ENCODE assay signal across 8 cellular contexts in genomic region chr11:72111300-72111699, GRCh38. TPM values are rescaled to one million over a fixed set of nuclear protein-coding genes. Genes with fewer than 3 reads are reported as not detected.
A peak's percentile ranks its signal among the peaks of the same experiment; 100 is the strongest.
DNase-seq lines count a peak whose midpoint lies in the region; ATAC-seq and TF ChIP-seq lines count a peak whose summit lies in the region.

No MANE protein-coding gene starts in this region.

- TF ChIP-seq POLR2A in sigmoid colon (IDR thresholded peaks at IDR 0.05), result no peak

- TF ChIP-seq CTCF in fibroblast of the aortic adventitia (IDR thresholded peaks at IDR 0.05; ENCODE audit: insufficient read depth, low read length) (no peak), sigmoid colon (IDR thresholded peaks at IDR 0.05) (no peak)

- peaks cover 0 to 30% (median 4%) of the 10 kb centered on the region in 4 donors for H3K36me3 ChIP-seq in sigmoid colon

- H3K27ac Mint-ChIP-seq in T-cell, result peak overlapping the region; percentile 99 to 100

- CTCF ChIA-PET in T-cell (lab: Charles Lee), result no interaction called here

- H3K27ac ChIP-seq in sigmoid colon, result peak overlapping the region; percentile 91 to 98 (median 96)

- peaks cover 0 to 19% (median 13%) of the 10 kb centered on the region in 4 donors for H3K4me1 ChIP-seq in sigmoid colon

- peaks cover 16% of the 10 kb centered on the region for H3K36me3 Mint-ChIP-seq in T-cell

- H3K4me1 Mint-ChIP-seq in T-cell, result peaks cover 22 to 28% (median 28%) of the 10 kb centered on the region in 3 donors

- no peak for ATAC-seq in T-cell (replicated peaks in 1 of 4)

- no peaks in the 10 kb centered on the region for H3K27me3 ChIP-seq in sigmoid colon

- POLR2A ChIA-PET in T-cell (lab: Charles Lee), result interaction anchor here in 1 of 2 donors (1.0 kb wide), 1 partner anchor 10 kb away, joined by 3 read pairs; no protein-coding TSS in a partner anchor

- intact Hi-C loops in sigmoid colon (cut with DNase I), result loop anchor here (5.0 to 10.0 kb wide), 2 partner anchors 111 to 324 kb away; partner anchors contain the start of genes CLPB and INPPL1

- H3K27me3 Mint-ChIP-seq in T-cell, result peaks cover 0 to under 1% of the 10 kb centered on the region in 2 donors

- no peak for DNase-seq in T-cell
- no peak for DNase-seq in fibroblast of the aortic adventitia (ENCODE audit: low read depth)
- no peak for DNase-seq in sigmoid colon
- DNase-seq in activated gamma-delta T cell (lab: John Stamatoyannopoulos, UW), result no peak
- DNase-seq in NCI-H2081 treated with DMSO at 0.1 percent for 48 hours (lab: John Stamatoyannopoulos, UW), result no peak
- no peak for DNase-seq in NCI-H526 treated with DMSO at 0.1 percent for 48 hours (lab: John Stamatoyannopoulos, UW)
- DNase-seq in NCI-H1092 (lab: John Stamatoyannopoulos, UW), result no peak

- H3K9me3 Mint-ChIP-seq in T-cell, result no peaks in the 10 kb centered on the region

- H3K9me3 ChIP-seq in sigmoid colon, result no peaks in the 10 kb centered on the region

- H3K4me3 ChIP-seq in GM08714 (ENCODE audit: low read length) (peak overlapping the region; percentile 82), fibroblast of the aortic adventitia (ENCODE audit: low read depth, low read length) (peak overlapping the region; percentile 68), sigmoid colon (peak overlapping the region; percentile 56 to 68 (median 62))

- H3K4me3 Mint-ChIP-seq in T-cell, result peak overlapping the region; percentile 89 to 96 (median 92)

- no peak for TF ChIP-seq EP300 in sigmoid colon (IDR thresholded peaks at IDR 0.05)

RNA-seq across cellular contexts. Expression of gene ANAPC15, which starts 1.2 kb away (rescaled TPM):
- total RNA-seq in T-cell (10 to 100 TPM; 44.8 to 51.0 (median 47.7) TPM), fibroblast of the aortic adventitia (ENCODE audit: low replicate concordance) (24.5 and 49.5 TPM in 2 replicates), sigmoid colon (10 to 100 TPM; 48.5 to 77.1 (median 57.8) TPM)
- 10 to 100 TPM; 84.5 to 93.1 (median 89.0) TPM for polyA plus RNA-seq in sigmoid colon

RNA-seq across cellular contexts. Expression of gene TOMT, which starts 5.6 kb away (rescaled TPM):
- total RNA-seq in T-cell (under 1 TPM in 1 of 5 donors, not detected in 4; 0.28 TPM), fibroblast of the aortic adventitia (ENCODE audit: low replicate concordance) (not detected in 2 replicates), sigmoid colon (not detected)
- not detected for polyA plus RNA-seq in sigmoid colon

RNA-seq across cellular contexts. Expression of gene LAMTOR1, which starts 8.2 kb away (rescaled TPM):
- total RNA-seq in T-cell, result 10 to 100 TPM; 45.7 to 69.3 (median 62.5) TPM
- 99.0 and 220 TPM in 2 replicates for total RNA-seq in fibroblast of the aortic adventitia (ENCODE audit: low replicate concordance)
- total RNA-seq in sigmoid colon, result 100 to 1,000 TPM in 3 of 4 donors, 10 to 100 TPM in 1; 87.2 to 123 (median 120) TPM
- 100 to 1,000 TPM; 132 to 256 (median 228) TPM for polyA plus RNA-seq in sigmoid colon

RNA-seq across cellular contexts. Expression of gene FOLR3, which starts 24.2 kb away (rescaled TPM):
- total RNA-seq in T-cell (not detected), fibroblast of the aortic adventitia (ENCODE audit: low replicate concordance) (0.90 TPM in 1 of 2 replicates, not detected in the other), sigmoid colon (not detected)
- under 1 TPM in 1 of 3 donors, not detected in 2; 0.16 TPM for polyA plus RNA-seq in sigmoid colon

RNA-seq across cellular contexts. Expression of gene LRRC51, which starts 30.6 kb away (rescaled TPM):
- total RNA-seq in T-cell, result 1 to 10 TPM; 2.5 to 5.1 (median 3.7) TPM
- total RNA-seq in fibroblast of the aortic adventitia (ENCODE audit: low replicate concordance), result 0.98 and 8.9 TPM in 2 replicates
- 10 to 100 TPM in 1 of 4 donors, 1 to 10 TPM in 3; 3.2 to 14.8 (median 6.4) TPM for total RNA-seq in sigmoid colon
- polyA plus RNA-seq in sigmoid colon, result 10 to 100 TPM in 2 of 3 donors, 1 to 10 TPM in 1; 4.6 to 12.3 (median 10.8) TPM
